In genomic region chr13:25469179-25469545, GRCh38 we compare ENCODE assay signal across 12 cellular contexts.
DNase-seq lines count a peak whose midpoint lies in the region; ATAC-seq and TF ChIP-seq lines count a peak whose summit lies in the region.
"Had no signal": no experiment of that assay in that cellular context is flagged by ENCODE, and none has a peak within 500 bp of the region (broad histone marks: within the 10 kb centered on the region; RNA-seq: fewer than 3 reads in every experiment).

No MANE protein-coding gene starts in this region.

- H3K36me3 Mint-ChIP-seq in immature natural killer cell: no peaks in the 10 kb centered on the region
- H3K36me3 Mint-ChIP-seq in type B pancreatic cell: no peaks in the 10 kb centered on the region
- H3K36me3 Mint-ChIP-seq in T-cell: no peaks in the 10 kb centered on the region

- H3K27ac ChIP-seq in cardiac muscle cell (no peak overlapping the region), right atrium auricular region (no peak overlapping the region)
- H3K27ac ChIP-seq: uterus had no signal

- no peak for ATAC-seq in T-cell (replicated peaks in 1 of 4)

- H3K36me3 ChIP-seq in cardiac muscle cell: no peaks in the 10 kb centered on the region
- H3K36me3 ChIP-seq in right atrium auricular region: no peaks in the 10 kb centered on the region
- H3K36me3 ChIP-seq: uterus had no signal

- peak overlapping the region; percentile 16 for H3K4me3 ChIP-seq in cardiac muscle cell
- H3K4me3 ChIP-seq in right atrium auricular region: no peak overlapping the region
- peak overlapping the region; percentile 42 for H3K4me3 ChIP-seq in astrocyte of the cerebellum (ENCODE audit: low read depth, low read length)
- H3K4me3 ChIP-seq: uterus had no signal

- H3K9me3 ChIP-seq in cardiac muscle cell (ENCODE audit: low read depth): no peaks in the 10 kb centered on the region
- H3K9me3 ChIP-seq in right atrium auricular region: no peaks in the 10 kb centered on the region
- H3K9me3 ChIP-seq: uterus had no signal

- H3K9me3 Mint-ChIP-seq in immature natural killer cell: peaks cover 0 to 9% (median 2%) of the 10 kb centered on the region in 6 donors
- H3K9me3 Mint-ChIP-seq in type B pancreatic cell: no peaks in the 10 kb centered on the region
- no peaks in the 10 kb centered on the region for H3K9me3 Mint-ChIP-seq in T-cell
- H3K9me3 Mint-ChIP-seq: activated CD4-positive, alpha-beta memory T cell treated with anti-CD3 and anti-CD28 coated beads, Interleukin-2, amount 10 ng/mL, durations not matched to agents 7 days and 5 days had no signal

- DNase-seq in cardiac muscle cell (ENCODE audit: low read depth in 1 of 2, low spot score in 1 of 2) (no peak), right atrium auricular region (ENCODE audit: low spot score) (no peak), astrocyte of the cerebellum (ENCODE audit: low read depth) (no peak), immature natural killer cell (no peak), type B pancreatic cell (ENCODE audit: extremely low spot score, unreplicated experiment) (no peak), T-cell (no peak), iPS-NIHi11 (ENCODE audit: low spot score) (no peak)
- DNase-seq in stimulated activated CD8-positive, alpha-beta memory T cell treated with anti-CD3 and anti-CD28 coated beads, Interleukin-4, amount 100 ng/mL, for 48 hours: no peak
- DNase-seq: midbrain, T-helper 9 cell, uterus had no signal

- H3K27ac Mint-ChIP-seq in immature natural killer cell (no peak overlapping the region), type B pancreatic cell (no peak overlapping the region), T-cell (no peak overlapping the region)
- H3K27ac Mint-ChIP-seq: activated CD4-positive, alpha-beta memory T cell treated with anti-CD3 and anti-CD28 coated beads, Interleukin-2, amount 10 ng/mL, durations not matched to agents 7 days and 5 days had no signal

- H3K4me1 ChIP-seq in cardiac muscle cell (ENCODE audit: low read depth): no peaks in the 10 kb centered on the region
- peaks cover 0 to 4% of the 10 kb centered on the region in 2 donors for H3K4me1 ChIP-seq in right atrium auricular region

- peaks cover 68% of the 10 kb centered on the region for H3K27me3 ChIP-seq in cardiac muscle cell
- peaks cover 0 to 6% of the 10 kb centered on the region in 2 donors for H3K27me3 ChIP-seq in right atrium auricular region

- H3K27me3 Mint-ChIP-seq in immature natural killer cell (ENCODE audit: low read depth in 3 of 3) (peaks cover 12 to 26% (median 18%) of the 10 kb centered on the region in 3 donors), type B pancreatic cell (peaks cover 48% of the 10 kb centered on the region), T-cell (peaks cover 53 to 57% of the 10 kb centered on the region in 2 donors)

- POLR2A ChIA-PET in T-cell (lab: Charles Lee): no interaction called here

- TF ChIP-seq CTCF in cardiac muscle cell (IDR thresholded peaks at IDR 0.05; ENCODE audit: low read depth, low read length) (no peak), right atrium auricular region (IDR thresholded peaks at IDR 0.05) (no peak), astrocyte of the cerebellum (IDR thresholded peaks at IDR 0.05; ENCODE audit: low read depth, low read length, missing control alignments) (no peak), type B pancreatic cell (conservative IDR thresholded peaks at IDR 0.05) (no peak)

- peak overlapping the region in 3 of 5 donors; percentile 21 to 77 (median 31) for H3K4me3 Mint-ChIP-seq in immature natural killer cell
- H3K4me3 Mint-ChIP-seq in type B pancreatic cell: peak overlapping the region; percentile 91
- peak overlapping the region in 1 of 3 donors; percentile 71 for H3K4me3 Mint-ChIP-seq in T-cell
- H3K4me3 Mint-ChIP-seq: activated CD4-positive, alpha-beta memory T cell treated with anti-CD3 and anti-CD28 coated beads, Interleukin-2, amount 10 ng/mL, durations not matched to agents 7 days and 5 days had no signal

- peaks cover 2 to 5% of the 10 kb centered on the region in 2 donors for H3K4me1 Mint-ChIP-seq in immature natural killer cell
- no peaks in the 10 kb centered on the region for H3K4me1 Mint-ChIP-seq in type B pancreatic cell (ENCODE audit: unreplicated experiment)
- peaks cover 3 to 6% (median 4%) of the 10 kb centered on the region in 3 donors for H3K4me1 Mint-ChIP-seq in T-cell

- in situ Hi-C loops in astrocyte of the cerebellum (cut with HindIII; ENCODE audit: low sequenced_read_pairs): no loop called here

- CTCF ChIA-PET in T-cell (lab: Charles Lee): no interaction called here

Comparison
In these comparisons a context has a peak if more than half of its experiments do, and no peak if none do; other contexts are left out.
1. H3K4me3 ChIP-seq: peak in cardiac muscle cell (single experiment) and astrocyte of the cerebellum (single experiment); none in right atrium auricular region (0 of 2).